Comparison of ENCODE assay signal across 16 cellular contexts in the genomic region with DNA sequence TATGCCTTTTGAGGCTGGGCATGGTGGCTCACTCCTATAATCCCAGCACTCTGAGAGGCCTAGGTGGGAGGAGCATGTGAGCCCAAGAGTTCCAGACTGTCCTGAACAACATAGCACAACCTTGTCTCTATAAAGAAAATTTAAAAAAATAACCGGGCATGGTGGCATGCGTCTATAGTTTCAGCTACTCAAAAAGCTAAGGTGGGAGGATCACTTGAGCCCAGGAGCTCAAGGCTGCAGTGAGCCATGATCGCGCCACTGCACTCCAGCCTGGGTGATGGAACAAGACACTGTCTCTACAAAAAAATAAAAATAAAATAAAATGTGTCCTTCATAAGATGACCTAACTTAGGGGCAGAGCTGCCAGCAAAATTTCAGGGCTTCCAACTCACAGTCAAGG. TPM values are rescaled to one million over a fixed set of nuclear protein-coding genes. Genes with fewer than 3 reads are reported as not detected.
"Had no signal": no experiment of that assay in that cellular context is flagged by ENCODE, and none has a peak within 500 bp of the region (broad histone marks: within the 10 kb centered on the region; RNA-seq: fewer than 3 reads in every experiment).

No MANE protein-coding gene starts in this region.

- H3K9me3 ChIP-seq: adrenal gland, body of pancreas, psoas muscle, uterus had no signal

- H3K4me3 Mint-ChIP-seq: endodermal cell; natural killer cell treated with Interleukin-12 subunit alpha and Interleukin-12 subunit beta and Interleukin-15 and Interleukin-18, amount 100 ng/mL, for 72 hours; T-helper 17 cell had no signal

- H3K36me3 Mint-ChIP-seq: natural killer cell treated with Interleukin-12 subunit alpha and Interleukin-12 subunit beta and Interleukin-15 and Interleukin-18, amount 100 ng/mL, for 72 hours had no signal

- ATAC-seq: body of pancreas; left cardiac atrium; natural killer cell treated with Interleukin-12 subunit alpha and Interleukin-12 subunit beta and Interleukin-15 and Interleukin-18, amount 100 ng/mL, for 72 hours; psoas muscle; stimulated activated naive CD8-positive, alpha-beta T cell treated with anti-CD3 and anti-CD28 coated beads, Interleukin-15, Interleukin-2, amounts not matched to agents 100 U/mL and 50 U/mL, for 24 hours; T-helper 17 cell had no signal

- H3K4me1 ChIP-seq: adrenal gland, psoas muscle, uterus had no signal

- H3K4me3 ChIP-seq: adrenal gland, body of pancreas, psoas muscle, uterus had no signal

- DNase-seq: activated naive CD4-positive, alpha-beta T cell treated with anti-CD3 and anti-CD28 coated beads, Interleukin-2, amount 50 U/mL, for 16 hours; activated T-cell treated with anti-CD3 and anti-CD28 coated beads, Interleukin-2, amount 50 U/mL, for 1 hour; adrenal gland; body of pancreas; endodermal cell; erythroblast; left cardiac atrium; mammary epithelial cell; occipital lobe; psoas muscle; stimulated activated CD4-positive, alpha-beta T cell treated with anti-CD3 and anti-CD28 coated beads, Interleukin-2, amount 100 ng/mL, for 48 hours; stimulated activated CD8-positive, alpha-beta memory T cell treated with anti-CD3 and anti-CD28 coated beads, Interleukin-4, amount 100 ng/mL, for 48 hours; stimulated activated naive CD8-positive, alpha-beta T cell treated with anti-CD3 and anti-CD28 coated beads, Interleukin-15, Interleukin-2, amounts not matched to agents 100 U/mL and 50 U/mL, for 24 hours; T-helper 17 cell; uterus had no signal

- H3K36me3 ChIP-seq: adrenal gland, uterus had no signal

- H3K4me1 Mint-ChIP-seq: T-helper 17 cell had no signal

- H3K9me3 Mint-ChIP-seq: natural killer cell treated with Interleukin-12 subunit alpha and Interleukin-12 subunit beta and Interleukin-15 and Interleukin-18, amount 100 ng/mL, for 72 hours had no signal

- H3K27ac Mint-ChIP-seq: endodermal cell; natural killer cell treated with Interleukin-12 subunit alpha and Interleukin-12 subunit beta and Interleukin-15 and Interleukin-18, amount 100 ng/mL, for 72 hours; T-helper 17 cell had no signal

- H3K27ac ChIP-seq: adrenal gland, body of pancreas, psoas muscle had no signal

- H3K27me3 ChIP-seq: adrenal gland, body of pancreas, uterus had no signal

RNA-seq across cellular contexts. Expression of a gene that starts 12.6 kb away (rescaled TPM):
- total RNA-seq: natural killer cell treated with Interleukin-12 subunit alpha and Interleukin-12 subunit beta and Interleukin-15 and Interleukin-18, amount 100 ng/mL, for 72 hours; T-helper 17 cell had no signal
